9 cellular contexts compared by ENCODE assay signal in the genomic region with DNA sequence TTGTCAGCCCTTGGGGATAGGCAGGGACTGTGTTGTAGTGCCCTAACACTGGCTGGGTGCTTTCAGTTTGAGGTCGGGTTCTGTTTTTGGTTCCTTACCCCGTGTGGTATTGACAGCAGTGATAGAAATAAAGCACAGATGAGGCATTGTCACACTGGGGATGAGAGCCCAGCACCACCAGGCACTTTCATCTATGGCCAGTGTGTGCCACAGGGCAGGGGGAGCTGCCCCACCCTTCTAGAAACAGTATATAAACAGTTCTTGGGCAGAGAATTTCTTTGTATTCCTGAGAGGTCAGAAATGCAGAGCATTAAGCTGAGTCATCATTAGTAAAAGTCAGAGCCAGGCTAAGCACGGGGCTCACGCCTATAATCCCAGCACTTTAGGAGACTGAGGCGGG. TPM values are rescaled to one million over a fixed set of nuclear protein-coding genes. Genes with fewer than 3 reads are reported as not detected.
DNase-seq lines count a peak whose midpoint lies in the region; ATAC-seq and TF ChIP-seq lines count a peak whose summit lies in the region.
"Had no signal": no experiment of that assay in that cellular context is flagged by ENCODE, and none has a peak within 500 bp of the region (broad histone marks: within the 10 kb centered on the region; RNA-seq: fewer than 3 reads in every experiment).

No MANE protein-coding gene starts in this region.

- H3K9me3 Mint-ChIP-seq in natural killer cell treated with Interleukin-12 subunit alpha and Interleukin-12 subunit beta and Interleukin-15 and Interleukin-18, amount 100 ng/mL, for 72 hours, result no peaks in the 10 kb centered on the region
- no peaks in the 10 kb centered on the region for H3K9me3 Mint-ChIP-seq in natural killer cell

- peaks cover 5 to 9% of the 10 kb centered on the region in 2 donors for H3K4me1 Mint-ChIP-seq in natural killer cell treated with Interleukin-12 subunit alpha and Interleukin-12 subunit beta and Interleukin-15 and Interleukin-18, amount 100 ng/mL, for 72 hours (ENCODE audit: low read depth in 2 of 2)
- H3K4me1 Mint-ChIP-seq in natural killer cell, result no peaks in the 10 kb centered on the region

- no peak overlapping the region for H3K4me3 Mint-ChIP-seq in natural killer cell treated with Interleukin-12 subunit alpha and Interleukin-12 subunit beta and Interleukin-15 and Interleukin-18, amount 100 ng/mL, for 72 hours
- no peak overlapping the region for H3K4me3 Mint-ChIP-seq in natural killer cell

- intact Hi-C loops in natural killer cell (cut with micrococcal nuclease), result no loop called here

- ATAC-seq in natural killer cell treated with Interleukin-12 subunit alpha and Interleukin-12 subunit beta and Interleukin-15 and Interleukin-18, amount 100 ng/mL, for 72 hours, result no peak
- ATAC-seq in natural killer cell, result no peak

- H3K27ac Mint-ChIP-seq in natural killer cell treated with Interleukin-12 subunit alpha and Interleukin-12 subunit beta and Interleukin-15 and Interleukin-18, amount 100 ng/mL, for 72 hours, result peak overlapping the region; percentile 47 to 63
- peak overlapping the region in 1 of 2 donors; percentile 49 for H3K27ac Mint-ChIP-seq in natural killer cell

- TF ChIP-seq CTCF in natural killer cell (IDR thresholded peaks at IDR 0.05), result no peak

- H3K27me3 ChIP-seq in esophagus (ENCODE audit: control insufficient read depth in 1 of 2, insufficient read depth in 2 of 2, low read length in 2 of 2), result no peaks in the 10 kb centered on the region

- 48 to 64% methylated on average over 5 of the region's 5 CpGs for WGBS in esophagus, 2 donors

- no peaks in the 10 kb centered on the region for H3K27me3 Mint-ChIP-seq in natural killer cell treated with Interleukin-12 subunit alpha and Interleukin-12 subunit beta and Interleukin-15 and Interleukin-18, amount 100 ng/mL, for 72 hours
- no peaks in the 10 kb centered on the region for H3K27me3 Mint-ChIP-seq in natural killer cell (ENCODE audit: low read depth in 2 of 2)

- no peak overlapping the region for H3K4me3 ChIP-seq in esophagus (ENCODE audit: low read depth in 1 of 2, low read length in 2 of 2)

- no peak for DNase-seq in natural killer cell treated with Interleukin-12 subunit alpha and Interleukin-12 subunit beta and Interleukin-15 and Interleukin-18, amount 100 ng/mL, for 72 hours (ENCODE audit: low spot score)
- DNase-seq in natural killer cell (no peak), myocyte (ENCODE audit: low read depth) (peak; percentile 77), iPS-NIHi11 (ENCODE audit: low spot score) (no peak), DMS79 (lab: John Stamatoyannopoulos, UW) (no peak), RPMI8226 (no peak)
- DNase-seq in activated CD4-positive, CD25-positive, alpha-beta regulatory T cell (lab: John Stamatoyannopoulos, UW), result no peak
- DNase-seq: NCI-H2081 treated with DMSO at 0.1 percent for 48 hours had no signal

- peak overlapping the region; percentile 87 to 88 for H3K27ac ChIP-seq in esophagus (ENCODE audit: low read depth in 2 of 2, low read length in 1 of 2)

- H3K4me1 ChIP-seq in esophagus (ENCODE audit: control insufficient read depth in 2 of 2, insufficient read depth in 2 of 2, low read length in 1 of 2), result peaks cover 3 to 8% of the 10 kb centered on the region in 2 donors

- peaks cover 0 to 7% of the 10 kb centered on the region in 2 donors for H3K36me3 ChIP-seq in esophagus (ENCODE audit: control insufficient read depth in 2 of 2, insufficient read depth in 2 of 2, low read length in 1 of 2)

- H3K36me3 Mint-ChIP-seq in natural killer cell treated with Interleukin-12 subunit alpha and Interleukin-12 subunit beta and Interleukin-15 and Interleukin-18, amount 100 ng/mL, for 72 hours, result peaks cover 31% of the 10 kb centered on the region
- peaks cover 21% of the 10 kb centered on the region for H3K36me3 Mint-ChIP-seq in natural killer cell

- H3K9me3 ChIP-seq in esophagus (ENCODE audit: control insufficient read depth in 2 of 2, insufficient read depth in 1 of 2, low read depth in 1 of 2, low read length in 1 of 2), result no peaks in the 10 kb centered on the region

RNA-seq across cellular contexts. Expression of a gene that starts 23.1 kb away (rescaled TPM):
- total RNA-seq in natural killer cell treated with Interleukin-12 subunit alpha and Interleukin-12 subunit beta and Interleukin-15 and Interleukin-18, amount 100 ng/mL, for 72 hours, result 1 to 10 TPM in 1 of 2 donors, not detected in 1; 1.7 TPM
- total RNA-seq in natural killer cell, result 1 to 10 TPM; 1.4 to 1.5 (median 1.5) TPM
- polyA plus RNA-seq in esophagus, result 1 to 10 TPM; 4.4 to 4.7 TPM
- total RNA-seq in myocyte, result 45.1 and 47.2 TPM in 2 replicates
- 30.8 TPM for polyA plus RNA-seq in myocyte (2012)

RNA-seq across cellular contexts. Expression of a gene that starts 29.9 kb away (rescaled TPM):
- total RNA-seq in natural killer cell treated with Interleukin-12 subunit alpha and Interleukin-12 subunit beta and Interleukin-15 and Interleukin-18, amount 100 ng/mL, for 72 hours, result 10 to 100 TPM; 56.8 to 80.9 TPM
- 10 to 100 TPM; 21.2 to 24.2 (median 22.7) TPM for total RNA-seq in natural killer cell
- 1 to 10 TPM; 8.5 to 9.2 TPM for polyA plus RNA-seq in esophagus
- total RNA-seq in myocyte, result 3.2 and 4.5 TPM in 2 replicates
- 9.6 TPM for polyA plus RNA-seq in myocyte (2012)

RNA-seq across cellular contexts. Expression of a gene that starts 42.0 kb away (rescaled TPM):
- 10 to 100 TPM; 61.8 to 82.5 TPM for total RNA-seq in natural killer cell treated with Interleukin-12 subunit alpha and Interleukin-12 subunit beta and Interleukin-15 and Interleukin-18, amount 100 ng/mL, for 72 hours
- 100 to 1,000 TPM in 1 of 3 donors, 10 to 100 TPM in 2; 69.6 to 102 (median 89.1) TPM for total RNA-seq in natural killer cell
- polyA plus RNA-seq in esophagus, result 10 to 100 TPM; 12.2 to 17.4 TPM
- 35.0 and 37.1 TPM in 2 replicates for total RNA-seq in myocyte
- polyA plus RNA-seq in myocyte (2012), result 42.0 TPM

Comparison
In these comparisons a context has a peak if more than half of its experiments do, and no peak if none do; other contexts are left out.
1. RNA of a gene that starts 23.1 kb away (total RNA-seq): 45.1 to 47.2 TPM in myocyte; 1.7 TPM in natural killer cell treated with Interleukin-12 subunit alpha and Interleukin-12 subunit beta and Interleukin-15 and Interleukin-18, amount 100 ng/mL, for 72 hours and 1.4 to 1.5 TPM in natural killer cell; every median in the first group is over 10 times any median in the second.